Comparison of ENCODE assay signal across 16 cellular contexts in genomic region chr4:124019749-124020549, GRCh38.
A peak's percentile ranks its signal among the peaks of the same experiment; 100 is the strongest.
DNase-seq lines count a peak whose midpoint lies in the region; ATAC-seq and TF ChIP-seq lines count a peak whose summit lies in the region.
"Had no signal": no experiment of that assay in that cellular context is flagged by ENCODE, and none has a peak within 500 bp of the region (broad histone marks: within the 10 kb centered on the region; RNA-seq: fewer than 3 reads in every experiment).

No MANE protein-coding gene starts in this region.

- peak overlapping the region; percentile 87 for H2AFZ ChIP-seq in OCI-LY7 (ENCODE audit: low read length)
- H2AFZ ChIP-seq in fibroblast of lung (ENCODE audit: low read length) = no peak overlapping the region

- no peaks in the 10 kb centered on the region for H4K20me1 ChIP-seq in OCI-LY7 (ENCODE audit: insufficient read depth, low read length)
- no peaks in the 10 kb centered on the region for H4K20me1 ChIP-seq in fibroblast of lung (ENCODE audit: control insufficient read depth, extremely low read depth, insufficient read depth, low read length)

- no TSS peak for BruUV-seq in OCI-LY7 (replicated peaks; lab: Mats Ljungman, UMichigan)

- H3K27me3 Mint-ChIP-seq in naive B cell = no peaks in the 10 kb centered on the region
- no peaks in the 10 kb centered on the region for H3K27me3 Mint-ChIP-seq in type B pancreatic cell
- H3K27me3 Mint-ChIP-seq: central memory CD8-positive, alpha-beta T cell had no signal

- DNase-seq in OCI-LY7 (ENCODE audit: low spot score) (no peak), fibroblast of lung (ENCODE audit: low read depth in 2 of 2) (peak in 1 of 2 donors; percentile 53), naive B cell (no peak), type B pancreatic cell (ENCODE audit: extremely low spot score, unreplicated experiment) (no peak), HCEC 1CT (no peak), dorsolateral prefrontal cortex (no peak)
- DNase-seq in activated effector memory CD4-positive, alpha-beta T cell treated with anti-CD3 and anti-CD28 coated beads, Interleukin-2, amount 50 U/mL, for 16 hours = no peak
- DNase-seq: activated CD4-positive, alpha-beta T cell treated with anti-CD3 and anti-CD28 coated beads, Interleukin-2, amount 50 U/mL, for 48 hours; activated gamma-delta T cell treated with Interleukin-2 at 50 U/mL for 16 hours; COR-L47; foreskin keratinocyte; left cardiac atrium; stimulated activated CD4-positive, alpha-beta T cell treated with anti-CD3 and anti-CD28 coated beads, Interleukin-4, amount 100 ng/mL, for 24 hours; stimulated activated naive CD8-positive, alpha-beta T cell treated with anti-CD3 and anti-CD28 coated beads, Interleukin-15, Interleukin-2, amounts not matched to agents 100 U/mL and 50 U/mL, for 24 hours; T-helper 9 cell had no signal

- H3K36me3 Mint-ChIP-seq in naive B cell = no peaks in the 10 kb centered on the region
- H3K36me3 Mint-ChIP-seq in type B pancreatic cell = peaks cover 1% of the 10 kb centered on the region

- H3K9me3 Mint-ChIP-seq in naive B cell (peaks cover 0 to 14% (median 3%) of the 10 kb centered on the region in 7 donors), type B pancreatic cell (peaks cover 2% of the 10 kb centered on the region)

- H3K36me3 ChIP-seq in OCI-LY7 (ENCODE audit: insufficient read depth, low read length) = no peaks in the 10 kb centered on the region
- H3K36me3 ChIP-seq in fibroblast of lung (ENCODE audit: control insufficient read depth, insufficient read depth, low read length) = no peaks in the 10 kb centered on the region

- no peak overlapping the region for H3K9ac ChIP-seq in fibroblast of lung (ENCODE audit: insufficient read depth, low read length)

- POLR2A ChIA-PET in OCI-LY7 (lab: Charles Lee) = interaction anchor here (1.0 to 1.2 kb wide), 2 partner anchors 8 to 16 kb away, joined by 3 read pairs; no protein-coding TSS in a partner anchor

- TF ChIP-seq CTCF in OCI-LY7 (conservative IDR thresholded peaks at IDR 0.05; ENCODE audit: low read length) (no peak), fibroblast of lung (conservative IDR thresholded peaks at IDR 0.05 in 1 of 2, IDR thresholded peaks at IDR 0.05 in 1 of 2; ENCODE audit: low read depth in 1 of 2, low read length in 2 of 2) (no peak), type B pancreatic cell (conservative IDR thresholded peaks at IDR 0.05) (no peak), dorsolateral prefrontal cortex (IDR thresholded peaks at IDR 0.05 in 54 of 56, conservative IDR thresholded peaks at IDR 0.05 in 2 of 56; ENCODE audit: low read depth in 1 of 56, partially characterized antibody in 56 of 56) (no peak)

- no peak overlapping the region for H3K27ac ChIP-seq in OCI-LY7 (ENCODE audit: low read depth, low read length, poor library complexity, severe bottlenecking)
- H3K27ac ChIP-seq in fibroblast of lung (ENCODE audit: insufficient read depth, low read length) = peak overlapping the region; percentile 3
- peak overlapping the region in 4 of 59 donors; percentile 1 to 43 (median 20) for H3K27ac ChIP-seq in dorsolateral prefrontal cortex
- H3K27ac ChIP-seq: foreskin keratinocyte had no signal

- H3K79me2 ChIP-seq in OCI-LY7 (ENCODE audit: insufficient read depth, low read depth, low read length) = no peaks in the 10 kb centered on the region
- no peaks in the 10 kb centered on the region for H3K79me2 ChIP-seq in fibroblast of lung (ENCODE audit: control insufficient read depth, insufficient read depth, low read length)

- ATAC-seq in naive B cell (ENCODE audit: low read depth in 2 of 2) = no peak
- ATAC-seq: foreskin keratinocyte; stimulated activated naive CD8-positive, alpha-beta T cell treated with anti-CD3 and anti-CD28 coated beads, Interleukin-15, Interleukin-2, amounts not matched to agents 100 U/mL and 50 U/mL, for 24 hours had no signal

- intact Hi-C loops in OCI-LY7 (cut with micrococcal nuclease; ENCODE audit: unreplicated experiment) (no loop called here), dorsolateral prefrontal cortex (cut with DNase I) (no loop called here)

- H3K4me1 ChIP-seq in OCI-LY7 (ENCODE audit: insufficient read depth, low read length, poor library complexity, severe bottlenecking) (peaks cover 21% of the 10 kb centered on the region), fibroblast of lung (ENCODE audit: control insufficient read depth, extremely low read depth, insufficient read depth, low read length) (peaks cover 2% of the 10 kb centered on the region)
- H3K4me1 ChIP-seq: foreskin keratinocyte had no signal

- peak overlapping the region; percentile 33 to 93 (median 74) for H3K27ac Mint-ChIP-seq in naive B cell
- H3K27ac Mint-ChIP-seq in type B pancreatic cell = no peak overlapping the region

- no peaks in the 10 kb centered on the region for H3K9me2 ChIP-seq in OCI-LY7 (ENCODE audit: insufficient read depth, low read length)

- H3K27me3 ChIP-seq in fibroblast of lung (ENCODE audit: control insufficient read depth, insufficient read depth, low read length) (no peaks in the 10 kb centered on the region), dorsolateral prefrontal cortex (no peaks in the 10 kb centered on the region)
- H3K27me3 ChIP-seq: foreskin keratinocyte had no signal

- peak overlapping the region in 1 of 8 donors; percentile 48 for H3K4me3 Mint-ChIP-seq in naive B cell
- H3K4me3 Mint-ChIP-seq in type B pancreatic cell = peak overlapping the region; percentile 29
- H3K4me3 Mint-ChIP-seq: central memory CD8-positive, alpha-beta T cell had no signal

- H3K4me3 ChIP-seq in OCI-LY7 (ENCODE audit: low read depth, low read length, poor library complexity, severe bottlenecking) (no peak overlapping the region), fibroblast of lung (replicated peaks in 1 of 4; ENCODE audit: control extremely low read depth in 1 of 4, insufficient read depth in 1 of 4, low read depth in 3 of 4, low read length in 4 of 4) (no peak overlapping the region), dorsolateral prefrontal cortex (no peak overlapping the region)

- H3K4me1 Mint-ChIP-seq in naive B cell (peaks cover 18 to 27% (median 23%) of the 10 kb centered on the region in 3 donors), type B pancreatic cell (ENCODE audit: unreplicated experiment) (peaks cover 24% of the 10 kb centered on the region)
- H3K4me1 Mint-ChIP-seq: central memory CD8-positive, alpha-beta T cell had no signal

- H3K4me2 ChIP-seq in OCI-LY7 (ENCODE audit: low read length) = no peak overlapping the region
- no peak overlapping the region for H3K4me2 ChIP-seq in fibroblast of lung (ENCODE audit: extremely low read depth, insufficient read depth, low read length)

- H3K9me3 ChIP-seq in OCI-LY7 (ENCODE audit: low read length) (no peaks in the 10 kb centered on the region), fibroblast of lung (ENCODE audit: control insufficient read depth, insufficient read depth, low read depth, low read length) (no peaks in the 10 kb centered on the region)

- CTCF ChIA-PET in OCI-LY7 (lab: Charles Lee; ENCODE audit: unreplicated experiment) = no interaction called here
